ENCODE assay signal across 18 cellular contexts in genomic region chr4:19151684-19152083, GRCh38.
"Had no signal": no experiment of that assay in that cellular context is flagged by ENCODE, and none has a peak within 500 bp of the region (broad histone marks: within the 10 kb centered on the region; RNA-seq: fewer than 3 reads in every experiment).

No MANE protein-coding gene starts in this region.

- H3K27me3 ChIP-seq: esophagus squamous epithelium, gastroesophageal sphincter, stomach, transverse colon had no signal

- DNase-seq: dermis blood vessel endothelial cell; esophagus squamous epithelium; foreskin fibroblast; glutamatergic neuron; islet precursor cell; mammary epithelial cell; naive thymus-derived CD4-positive, alpha-beta T cell; nephron progenitor cell; stimulated activated CD4-positive, alpha-beta T cell treated with anti-CD3 and anti-CD28 coated beads, Interleukin-2, amount 100 ng/mL, for 24 hours; stimulated activated CD4-positive, alpha-beta T cell treated with anti-CD3 and anti-CD28 coated beads, Interleukin-4, amount 100 ng/mL, for 4 hours; stimulated activated naive CD4-positive, alpha-beta T cell; stomach; substantia nigra; transverse colon had no signal

- H3K27ac ChIP-seq: esophagus squamous epithelium, gastroesophageal sphincter, stomach, thoracic aorta, transverse colon had no signal

- H3K36me3 ChIP-seq: esophagus squamous epithelium, gastroesophageal sphincter, stomach, thoracic aorta, transverse colon had no signal

- H3K4me3 ChIP-seq: esophagus squamous epithelium, gastroesophageal sphincter, stomach, thoracic aorta, transverse colon had no signal

- ATAC-seq: gastroesophageal sphincter; left lobe of liver; naive thymus-derived CD4-positive, alpha-beta T cell; sciatic nerve had no signal

- H3K4me1 ChIP-seq: esophagus squamous epithelium, gastroesophageal sphincter, stomach, transverse colon had no signal
